8 cellular contexts compared by ENCODE assay signal in genomic region chr2:32356735-32357544, GRCh38. TPM values are rescaled to one million over a fixed set of nuclear protein-coding genes. Genes with fewer than 3 reads are reported as not detected.
DNase-seq lines count a peak whose midpoint lies in the region; ATAC-seq and TF ChIP-seq lines count a peak whose summit lies in the region.

BIRC6 (plus strand) TSS chr2:32357023; CDS start chr2:32357162, 139 bp downstream.

- TF ChIP-seq CTCF in heart right ventricle (IDR thresholded peaks at IDR 0.05) (peak in 1 of 9 donors; percentile 20), type B pancreatic cell (conservative IDR thresholded peaks at IDR 0.05) (no peak)

- H3K36me3 ChIP-seq in heart right ventricle = peaks cover 0 to 10% (median 0%) of the 10 kb centered on the region in 9 donors

- no peaks in the 10 kb centered on the region for H3K9me3 Mint-ChIP-seq in type B pancreatic cell

- intact Hi-C loops in T-helper 1 cell treated with Interleukin-12 subunit alpha and Interleukin-12 subunit beta and Interleukin-4 antibody, amounts not matched to agents 30 ng/mL and 1 ng/mL, for 36 hours (cut with micrococcal nuclease) = loop anchor here (1.0 to 5.0 kb wide), 8 partner anchors 80 to 1242 kb away; partner anchors contain the start of genes FAM98A, LTBP1, MEMO1 and RASGRP3
- intact Hi-C loops in heart right ventricle (cut with DNase I) (loop anchor here in 2 of 10 donors (10.0 kb wide), 2 partner anchors 72 to 192 kb away; partner anchors contain the start of gene SLC30A6 (in 1 of the 2)), posterior cingulate gyrus (cut with DNase I) (loop anchor here (5.0 to 10.0 kb wide), 3 partner anchors 80 to 292 kb away; partner anchors contain the start of genes SLC30A6, SPAST and YIPF4)

- no peaks in the 10 kb centered on the region for H3K27me3 ChIP-seq in heart right ventricle

- H3K4me3 ChIP-seq in heart right ventricle = peak within 1 kb of the TSS; percentile 76 to 99 (median 92)

- no peaks in the 10 kb centered on the region for H3K27me3 Mint-ChIP-seq in type B pancreatic cell

- peak within 1 kb of the TSS; percentile 92 for H3K4me3 Mint-ChIP-seq in type B pancreatic cell

- H3K36me3 Mint-ChIP-seq in type B pancreatic cell = peaks cover 6% of the 10 kb centered on the region

- 0 to 1% methylated on average over 78 to 94 of the region's 94 CpGs for WGBS in heart right ventricle, 2 donors

- no peaks in the 10 kb centered on the region for H3K9me3 ChIP-seq in heart right ventricle

- DNase-seq in NCI-H1694 (lab: John Stamatoyannopoulos, UW) (peak; percentile 76), amniotic epithelial cell (ENCODE audit: low read depth) (peak; percentile 94), heart right ventricle (peak; percentile 98 to 99), posterior cingulate gyrus (peak; percentile 99 to 100 (median 99)), type B pancreatic cell (ENCODE audit: extremely low spot score, unreplicated experiment) (peak; percentile 98)

- peaks cover 25% of the 10 kb centered on the region for H3K4me1 Mint-ChIP-seq in type B pancreatic cell (ENCODE audit: unreplicated experiment)

- H3K27ac Mint-ChIP-seq in type B pancreatic cell = peak within 1 kb of the TSS; percentile 68

- peak within 1 kb of the TSS; percentile 85 to 98 (median 96) for H3K27ac ChIP-seq in heart right ventricle

- peaks cover 3 to 41% (median 31%) of the 10 kb centered on the region in 9 donors for H3K4me1 ChIP-seq in heart right ventricle

- ATAC-seq in GM18498 (IDR thresholded peaks at IDR 0.05; ENCODE audit: unreplicated experiment) = peak; percentile 90
- ATAC-seq in HG02885 (IDR thresholded peaks at IDR 0.05; ENCODE audit: poor library complexity, unreplicated experiment) = peak; percentile 88
- ATAC-seq in heart right ventricle = peak; percentile 96 to 98 (median 97)

RNA-seq across cellular contexts. Expression of gene BIRC6, which starts in this region (rescaled TPM):
- total RNA-seq in T-helper 1 cell treated with Interleukin-12 subunit alpha and Interleukin-12 subunit beta and Interleukin-4 antibody, amounts not matched to agents 30 ng/mL and 1 ng/mL, for 36 hours = 123 and 126 TPM in 2 replicates
- total RNA-seq in heart right ventricle = 10 to 100 TPM; 36.2 to 64.0 (median 49.6) TPM
- polyA plus RNA-seq in heart right ventricle = 10 to 100 TPM; 12.8 to 15.6 TPM
- total RNA-seq in type B pancreatic cell (ENCODE audit: low replicate concordance) = 74.7 and 82.4 TPM in 2 replicates

Comparison
In these comparisons a context has a peak if more than half of its experiments do, and no peak if none do; other contexts are left out.
1. Peak in every context shown above with its lines: DNase-seq, ATAC-seq, H3K4me3 ChIP-seq and H3K27ac ChIP-seq.